1 cellular context compared by ENCODE assay signal in genomic region chr4:108030332-108030731, GRCh38.
TF ChIP-seq lines count a peak whose summit lies in the region.

No MANE protein-coding gene starts in this region.

TF ChIP-seq in GM12878, 131 proteins besides CTCF, POLR2A, EP300 and RAD21 (continued from another document):
- TF ChIP-seq ZBTB40 (IDR thresholded peaks at IDR 0.05; ENCODE audit: borderline replicate concordance) (no peak), SREBF1 (IDR thresholded peaks at IDR 0.05; ENCODE audit: low read length) (no peak), ZBTB4 (CRISPR knock-in tag; IDR thresholded peaks at IDR 0.05) (no peak), ZZZ3 (IDR thresholded peaks at IDR 0.05; ENCODE audit: control insufficient read depth, insufficient read length, low read depth) (no peak), ZNF384 (IDR thresholded peaks at IDR 0.05; ENCODE audit: borderline replicate concordance, low read depth, low read length) (no peak), WRNIP1 (IDR thresholded peaks at IDR 0.05; ENCODE audit: borderline replicate concordance, low read depth, low read length) (no peak), YY1 (IDR thresholded peaks at IDR 0.05; ENCODE audit: low read depth, low read length) (0 out of 2 replicates have a peak, but pooled peaks have one; percentile 43), BACH1 (IDR thresholded peaks at IDR 0.05; ENCODE audit: borderline replicate concordance) (no peak), ZNF217 (IDR thresholded peaks at IDR 0.05) (no peak), SMC3 (IDR thresholded peaks at IDR 0.05; ENCODE audit: borderline replicate concordance, low read length) (peak; percentile 90), RELA (IDR thresholded peaks at IDR 0.05; ENCODE audit: borderline replicate concordance, partially characterized antibody) (no peak), TARDBP (IDR thresholded peaks at IDR 0.05; ENCODE audit: borderline replicate concordance) (no peak), FOXM1 (IDR thresholded peaks at IDR 0.05; ENCODE audit: low read depth, low read length) (0 out of 2 replicates have a peak, but pooled peaks have one; percentile 12), ZBED1 (IDR thresholded peaks at IDR 0.05; ENCODE audit: borderline replicate concordance) (no peak), NRF1 (conservative IDR thresholded peaks at IDR 0.05; ENCODE audit: low read depth, low read length) (no peak), LARP7 (IDR thresholded peaks at IDR 0.05) (no peak), RCOR1 (conservative IDR thresholded peaks at IDR 0.05; ENCODE audit: low read depth, low read length) (no peak), SPI1 (IDR thresholded peaks at IDR 0.05; ENCODE audit: borderline replicate concordance, insufficient read depth, low read depth, low read length) (no peak), NFXL1 (IDR thresholded peaks at IDR 0.05; ENCODE audit: borderline replicate concordance) (no peak), TCF12 (IDR thresholded peaks at IDR 0.05; ENCODE audit: low read depth, low read length) (peak; percentile 33; the same call in 1 of the 2 replicates), CEBPZ (IDR thresholded peaks at IDR 0.05; ENCODE audit: low read depth, low read length) (no peak), RAD51 (IDR thresholded peaks at IDR 0.05) (no peak), TCF3 (IDR thresholded peaks at IDR 0.05; ENCODE audit: borderline replicate concordance, insufficient read depth, low read depth, low read length) (no peak), E2F4 (IDR thresholded peaks at IDR 0.05; ENCODE audit: low read depth, low read length) (no peak), E4F1 (IDR thresholded peaks at IDR 0.05; ENCODE audit: borderline replicate concordance, partially characterized antibody) (no peak), MTA3 (IDR thresholded peaks at IDR 0.05; ENCODE audit: borderline replicate concordance, low read length) (no peak), NFYA (IDR thresholded peaks at IDR 0.05; ENCODE audit: borderline replicate concordance, low read depth, low read length) (no peak)
